Comparison of ENCODE assay signal across 8 cellular contexts in genomic region chr6:33314515-33314942, GRCh38. TPM values are rescaled to one million over a fixed set of nuclear protein-coding genes. Genes with fewer than 3 reads are reported as not detected.
DNase-seq lines count a peak whose midpoint lies in the region; ATAC-seq and TF ChIP-seq lines count a peak whose summit lies in the region.

No MANE protein-coding gene starts in this region.

- intact Hi-C loops in CD4-positive, alpha-beta memory T cell (cut with micrococcal nuclease): loop anchor here (1.0 kb wide), 3 partner anchors 9 to 31 kb away; no protein-coding TSS in a partner anchor
- intact Hi-C loops in upper lobe of right lung (cut with DNase I): no loop called here

- POLR2A ChIA-PET in CD4-positive, alpha-beta memory T cell (lab: Charles Lee; ENCODE audit: partially characterized antibody): interaction anchor here (0.8 to 1.0 kb wide), 2 partner anchors 43 to 343 kb away, joined by 3 read pairs; partner anchors contain the start of genes RPS18 and VPS52

- peak overlapping the region; percentile 8 to 83 for H3K4me3 ChIP-seq in CD4-positive, alpha-beta memory T cell (ENCODE audit: low read length in 2 of 2)
- peak overlapping the region; percentile 69 for H3K4me3 ChIP-seq in RWPE2 (ENCODE audit: severe bottlenecking)
- H3K4me3 ChIP-seq in upper lobe of right lung: peak overlapping the region; percentile 92

- H3K4me1 ChIP-seq in CD4-positive, alpha-beta memory T cell (ENCODE audit: insufficient read depth, low read length): peaks cover 76% of the 10 kb centered on the region
- H3K4me1 ChIP-seq in RWPE2 (ENCODE audit: insufficient read depth, poor library complexity, severe bottlenecking): peaks cover 10% of the 10 kb centered on the region
- peaks cover 51% of the 10 kb centered on the region for H3K4me1 ChIP-seq in upper lobe of right lung

- H3K27ac ChIP-seq in CD4-positive, alpha-beta memory T cell (ENCODE audit: low read depth, low read length): peak overlapping the region; percentile 99
- H3K27ac ChIP-seq in RWPE2 (ENCODE audit: poor library complexity, severe bottlenecking): peak overlapping the region; percentile 87
- peak overlapping the region; percentile 99 for H3K27ac ChIP-seq in upper lobe of right lung

- peak; percentile 71 to 93 (median 80) for DNase-seq in CD4-positive, alpha-beta memory T cell
- DNase-seq in HT-29 (ENCODE audit: low spot score) (peak; percentile 90), RWPE2 (ENCODE audit: low spot score) (no peak), glutamatergic neuron (no peak), osteocyte (ENCODE audit: extremely low spot score, unreplicated experiment) (no peak), upper lobe of right lung (peak; percentile 75), T1000 (lab: John Stamatoyannopoulos, UW) (no peak)
- DNase-seq in activated naive CD4-positive, alpha-beta T cell treated with anti-CD3 and anti-CD28 coated beads, Interleukin-2, amount 50 U/mL, for 72 hours (ENCODE audit: low spot score in 2 of 2): peak in 1 of 2 donors; percentile 56

- peaks cover 12% of the 10 kb centered on the region for H3K36me3 ChIP-seq in CD4-positive, alpha-beta memory T cell (ENCODE audit: insufficient read depth, low read length)
- H3K36me3 ChIP-seq in RWPE2 (ENCODE audit: low read depth): peaks cover 39% of the 10 kb centered on the region
- peaks cover 28% of the 10 kb centered on the region for H3K36me3 ChIP-seq in upper lobe of right lung

- peaks cover 28 to 85% (median 57%) of the 10 kb centered on the region in 4 donors for H3K4me1 Mint-ChIP-seq in CD4-positive, alpha-beta memory T cell
- H3K4me1 Mint-ChIP-seq in glutamatergic neuron (ENCODE audit: low read depth, unreplicated experiment) (peaks cover 17% of the 10 kb centered on the region), osteocyte (ENCODE audit: unreplicated experiment) (peaks cover 56% of the 10 kb centered on the region)

- no peaks in the 10 kb centered on the region for H3K27me3 ChIP-seq in CD4-positive, alpha-beta memory T cell (ENCODE audit: insufficient read depth, low read length)
- no peaks in the 10 kb centered on the region for H3K27me3 ChIP-seq in RWPE2 (ENCODE audit: insufficient read depth, poor library complexity, severe bottlenecking)
- no peaks in the 10 kb centered on the region for H3K27me3 ChIP-seq in upper lobe of right lung

- H3K4me3 Mint-ChIP-seq in CD4-positive, alpha-beta memory T cell: peak overlapping the region; percentile 98 to 99 (median 98)
- peak overlapping the region; percentile 73 for H3K4me3 Mint-ChIP-seq in glutamatergic neuron (ENCODE audit: unreplicated experiment)
- peak overlapping the region; percentile 96 for H3K4me3 Mint-ChIP-seq in osteocyte (ENCODE audit: unreplicated experiment)

- H3K27me3 Mint-ChIP-seq in CD4-positive, alpha-beta memory T cell: no peaks in the 10 kb centered on the region
- peaks cover 10% of the 10 kb centered on the region for H3K27me3 Mint-ChIP-seq in glutamatergic neuron (ENCODE audit: unreplicated experiment)
- no peaks in the 10 kb centered on the region for H3K27me3 Mint-ChIP-seq in osteocyte (ENCODE audit: unreplicated experiment)

- H3K9me3 ChIP-seq in CD4-positive, alpha-beta memory T cell (ENCODE audit: control insufficient read depth in 1 of 2, low read length in 2 of 2): no peaks in the 10 kb centered on the region
- H3K9me3 ChIP-seq in RWPE2 (ENCODE audit: severe bottlenecking) (no peaks in the 10 kb centered on the region), upper lobe of right lung (no peaks in the 10 kb centered on the region)

- ATAC-seq in RWPE2 (ENCODE audit: low read depth) (peak; percentile 11; the same call in 2 of the 3 replicates), upper lobe of right lung (peak; percentile 57)
- peak; percentile 21 to 59 for ATAC-seq in activated naive CD4-positive, alpha-beta T cell treated with anti-CD3 and anti-CD28 coated beads, Interleukin-2, amount 50 U/mL, for 72 hours

- H3K9me3 Mint-ChIP-seq in CD4-positive, alpha-beta memory T cell: peaks cover 0 to 1% (median 0%) of the 10 kb centered on the region in 8 donors
- H3K9me3 Mint-ChIP-seq in activated naive CD4-positive, alpha-beta T cell treated with anti-CD3 and anti-CD28 coated beads, Interleukin-2, amount 50 U/mL, for 72 hours: no peaks in the 10 kb centered on the region
- H3K9me3 Mint-ChIP-seq in glutamatergic neuron (ENCODE audit: unreplicated experiment) (peaks cover 11% of the 10 kb centered on the region), osteocyte (ENCODE audit: unreplicated experiment) (no peaks in the 10 kb centered on the region)

- CTCF ChIA-PET in CD4-positive, alpha-beta memory T cell (lab: Charles Lee; ENCODE audit: partially characterized antibody): no interaction called here

- TF ChIP-seq CTCF in RWPE2 (IDR thresholded peaks at IDR 0.05; ENCODE audit: poor library complexity, severe bottlenecking): no peak
- no peak for TF ChIP-seq CTCF in glutamatergic neuron (IDR thresholded peaks at IDR 0.05; ENCODE audit: partially characterized antibody, unreplicated experiment)
- TF ChIP-seq CTCF in osteocyte (IDR thresholded peaks at IDR 0.05): no peak
- no peak for TF ChIP-seq CTCF in upper lobe of right lung (IDR thresholded peaks at IDR 0.05)

- H3K27ac Mint-ChIP-seq in CD4-positive, alpha-beta memory T cell: peak overlapping the region; percentile 97 to 100 (median 99)
- peak overlapping the region; percentile 98 to 99 for H3K27ac Mint-ChIP-seq in activated naive CD4-positive, alpha-beta T cell treated with anti-CD3 and anti-CD28 coated beads, Interleukin-2, amount 50 U/mL, for 72 hours
- H3K27ac Mint-ChIP-seq in glutamatergic neuron (ENCODE audit: unreplicated experiment) (no peak overlapping the region), osteocyte (ENCODE audit: unreplicated experiment) (peak overlapping the region; percentile 99)

- peaks cover 26 to 58% of the 10 kb centered on the region in 2 donors for H3K36me3 Mint-ChIP-seq in CD4-positive, alpha-beta memory T cell
- peaks cover 22 to 48% of the 10 kb centered on the region in 2 donors for H3K36me3 Mint-ChIP-seq in activated naive CD4-positive, alpha-beta T cell treated with anti-CD3 and anti-CD28 coated beads, Interleukin-2, amount 50 U/mL, for 72 hours
- no peaks in the 10 kb centered on the region for H3K36me3 Mint-ChIP-seq in glutamatergic neuron (ENCODE audit: unreplicated experiment)
- H3K36me3 Mint-ChIP-seq in osteocyte (ENCODE audit: unreplicated experiment): peaks cover 13% of the 10 kb centered on the region

RNA-seq across cellular contexts. Expression of gene TAPBP, which starts 0.7 kb away (rescaled TPM):
- total RNA-seq in CD4-positive, alpha-beta memory T cell: 100 to 1,000 TPM; 240 to 248 TPM
- polyA plus RNA-seq in CD4-positive, alpha-beta memory T cell: 100 to 1,000 TPM; 277 to 370 TPM
- 163 and 194 TPM in 2 replicates for total RNA-seq in HT-29 (2014; rRNA removed; shearing (Covaris generic))
- 100 to 1,000 TPM; 143 to 216 TPM for total RNA-seq in activated naive CD4-positive, alpha-beta T cell treated with anti-CD3 and anti-CD28 coated beads, Interleukin-2, amount 50 U/mL, for 72 hours
- total RNA-seq in glutamatergic neuron (ENCODE audit: unreplicated experiment) (4.7 TPM), osteocyte (117 and 130 TPM in 2 replicates), upper lobe of right lung (191 TPM)

RNA-seq across cellular contexts. Expression of gene ZBTB22, which starts 3.0 kb away (rescaled TPM):
- total RNA-seq in CD4-positive, alpha-beta memory T cell: 10 to 100 TPM; 28.6 to 28.7 TPM
- 10 to 100 TPM; 15.3 to 18.4 TPM for polyA plus RNA-seq in CD4-positive, alpha-beta memory T cell
- 22.8 and 25.3 TPM in 2 replicates for total RNA-seq in HT-29 (2014; rRNA removed; shearing (Covaris generic))
- 10 to 100 TPM; 12.2 to 18.2 TPM for total RNA-seq in activated naive CD4-positive, alpha-beta T cell treated with anti-CD3 and anti-CD28 coated beads, Interleukin-2, amount 50 U/mL, for 72 hours
- total RNA-seq in glutamatergic neuron (ENCODE audit: unreplicated experiment) (21.7 TPM), osteocyte (29.3 and 30.6 TPM in 2 replicates), upper lobe of right lung (26.2 TPM)

RNA-seq across cellular contexts. Expression of gene DAXX, which starts 8.2 kb away (rescaled TPM):
- 10 to 100 TPM; 76.4 to 84.7 TPM for total RNA-seq in CD4-positive, alpha-beta memory T cell
- 100 to 1,000 TPM in 1 of 2 donors, 10 to 100 TPM in 1; 73.1 to 125 TPM for polyA plus RNA-seq in CD4-positive, alpha-beta memory T cell
- 45.8 and 83.5 TPM in 2 replicates for total RNA-seq in HT-29 (2014; rRNA removed; shearing (Covaris generic))
- 10 to 100 TPM; 68.4 to 72.8 TPM for total RNA-seq in activated naive CD4-positive, alpha-beta T cell treated with anti-CD3 and anti-CD28 coated beads, Interleukin-2, amount 50 U/mL, for 72 hours
- total RNA-seq in glutamatergic neuron (ENCODE audit: unreplicated experiment): 37.1 TPM
- total RNA-seq in osteocyte: 30.1 and 30.4 TPM in 2 replicates
- total RNA-seq in upper lobe of right lung: 35.0 TPM

RNA-seq across cellular contexts. Expression of gene RGL2, which starts 15.8 kb away (rescaled TPM):
- total RNA-seq in CD4-positive, alpha-beta memory T cell: 10 to 100 TPM; 66.8 to 67.9 TPM
- polyA plus RNA-seq in CD4-positive, alpha-beta memory T cell: 10 to 100 TPM in 1 of 2 donors, 1 to 10 TPM in 1; 10.0 to 12.5 TPM
- total RNA-seq in HT-29 (2014; rRNA removed; shearing (Covaris generic)): 38.2 and 42.6 TPM in 2 replicates
- 100 to 1,000 TPM in 1 of 2 donors, 10 to 100 TPM in 1; 24.5 to 136 TPM for total RNA-seq in activated naive CD4-positive, alpha-beta T cell treated with anti-CD3 and anti-CD28 coated beads, Interleukin-2, amount 50 U/mL, for 72 hours
- 61.3 TPM for total RNA-seq in glutamatergic neuron (ENCODE audit: unreplicated experiment)
- total RNA-seq in osteocyte: 72.4 and 77.6 TPM in 2 replicates
- 114 TPM for total RNA-seq in upper lobe of right lung

RNA-seq across cellular contexts. Expression of gene PFDN6, which starts 25.1 kb away (rescaled TPM):
- 10 to 100 TPM; 43.6 to 45.5 TPM for total RNA-seq in CD4-positive, alpha-beta memory T cell
- polyA plus RNA-seq in CD4-positive, alpha-beta memory T cell: 10 to 100 TPM; 33.1 to 36.7 TPM
- total RNA-seq in HT-29 (2014; rRNA removed; shearing (Covaris generic)): 86.8 and 90.7 TPM in 2 replicates
- 100 to 1,000 TPM in 1 of 2 donors, 10 to 100 TPM in 1; 92.9 to 103 TPM for total RNA-seq in activated naive CD4-positive, alpha-beta T cell treated with anti-CD3 and anti-CD28 coated beads, Interleukin-2, amount 50 U/mL, for 72 hours
- 69.7 TPM for total RNA-seq in glutamatergic neuron (ENCODE audit: unreplicated experiment)
- total RNA-seq in osteocyte: 29.7 and 30.3 TPM in 2 replicates
- 39.3 TPM for total RNA-seq in upper lobe of right lung

Comparison
In these comparisons a context has a peak if more than half of its experiments do, and no peak if none do; other contexts are left out.
1. DNase-seq: peak in CD4-positive, alpha-beta memory T cell (5 of 5), HT-29 (single experiment) and upper lobe of right lung (single experiment); none in RWPE2 (single experiment), glutamatergic neuron (single experiment), osteocyte (single experiment) and T1000 (single experiment).
2. RNA of gene TAPBP, which starts 0.7 kb away (total RNA-seq): 240 to 248 TPM in CD4-positive, alpha-beta memory T cell, 143 to 216 TPM in activated naive CD4-positive, alpha-beta T cell treated with anti-CD3 and anti-CD28 coated beads, Interleukin-2, amount 50 U/mL, for 72 hours, 163 to 194 TPM in HT-29, 191 TPM in upper lobe of right lung (single experiment) and 117 to 130 TPM in osteocyte; 4.7 TPM in glutamatergic neuron (single experiment); every median in the first group is over 10 times any median in the second.
3. Peak in every context shown above with its lines, with median percentiles within 50 percentile points of each other: H3K27ac ChIP-seq, H3K4me3 ChIP-seq, H3K4me3 Mint-ChIP-seq and ATAC-seq.